In genomic region chr17:75535119-75535537, GRCh38 we compare ENCODE assay signal across 10 cellular contexts. TPM values are rescaled to one million over a fixed set of nuclear protein-coding genes. Genes with fewer than 3 reads are reported as not detected.
A peak's percentile ranks its signal among the peaks of the same experiment; 100 is the strongest.
DNase-seq lines count a peak whose midpoint lies in the region; ATAC-seq and TF ChIP-seq lines count a peak whose summit lies in the region.
"Had no signal": no experiment of that assay in that cellular context is flagged by ENCODE, and none has a peak within 500 bp of the region (broad histone marks: within the 10 kb centered on the region; RNA-seq: fewer than 3 reads in every experiment).

No MANE protein-coding gene starts in this region.

- no peak overlapping the region for H3K4me2 ChIP-seq in SK-N-SH

- peak; percentile 35 for ATAC-seq in Right ventricle myocardium superior (ENCODE audit: poor library complexity)
- ATAC-seq in naive thymus-derived CD8-positive, alpha-beta T cell = peak; percentile 94 to 95

- CTCF ChIA-PET in SK-N-SH (lab: Yijun Ruan, JAX) = interaction anchor here (0.7 to 1.4 kb wide), 4 partner anchors 8 to 1167 kb away, joined by 3 read pairs; no protein-coding TSS in a partner anchor

- no peak for TF ChIP-seq RAD21 in SK-N-SH (IDR thresholded peaks at IDR 0.05; ENCODE audit: low read length)

- POLR2A ChIA-PET in naive thymus-derived CD8-positive, alpha-beta T cell (lab: Charles Lee) = interaction anchor here (1.2 to 2.4 kb wide), 4 partner anchors 10 to 53 kb away, joined by 4 to 18 read pairs (median 6); partner anchors contain the start of genes LLGL2 and TSEN54
- POLR2A ChIA-PET in SK-N-SH (lab: Yijun Ruan, JAX) = interaction anchor here (0.7 kb wide), 1 partner anchor 292 kb away, joined by 3 read pairs; no protein-coding TSS in a partner anchor

- H3K4me1 Mint-ChIP-seq in naive thymus-derived CD8-positive, alpha-beta T cell = peaks cover 7 to 28% (median 18%) of the 10 kb centered on the region in 4 donors

- intact Hi-C loops in Right ventricle myocardium superior (cut with DNase I) = no loop called here
- intact Hi-C loops in left ventricle myocardium inferior (cut with micrococcal nuclease) = no loop called here

- H3K9me3 Mint-ChIP-seq in naive thymus-derived CD8-positive, alpha-beta T cell = no peaks in the 10 kb centered on the region

- TF ChIP-seq CTCF in left ventricle myocardium inferior (IDR thresholded peaks at IDR 0.05; ENCODE audit: borderline replicate concordance) (no peak), SK-N-SH (IDR thresholded peaks at IDR 0.05) (no peak)

- no peaks in the 10 kb centered on the region for H3K9me3 ChIP-seq in left ventricle myocardium inferior (replicated peaks)
- H3K9me3 ChIP-seq in SK-N-SH = no peaks in the 10 kb centered on the region

- H3K4me3 ChIP-seq in left ventricle myocardium inferior = no peak overlapping the region
- H3K4me3 ChIP-seq in SK-N-SH (ENCODE audit: low read depth in 2 of 2, low read length in 1 of 2) = no peak overlapping the region

- H3K27me3 Mint-ChIP-seq in naive thymus-derived CD8-positive, alpha-beta T cell = no peaks in the 10 kb centered on the region

- no peaks in the 10 kb centered on the region for H3K79me2 ChIP-seq in SK-N-SH (ENCODE audit: insufficient read depth)

- H3K27ac Mint-ChIP-seq in naive thymus-derived CD8-positive, alpha-beta T cell = peak overlapping the region; percentile 49 to 95 (median 91)

- H3K9ac ChIP-seq in SK-N-SH = no peak overlapping the region

- H3K4me1 ChIP-seq in left ventricle myocardium inferior (no peaks in the 10 kb centered on the region), SK-N-SH (ENCODE audit: control insufficient read depth in 1 of 2, insufficient read depth in 2 of 2, low read depth in 1 of 2, low read length in 1 of 2) (peaks cover 0 to 4% of the 10 kb centered on the region in 2 experiments; a peak in 1 of 4 replicates)

- H4K20me1 ChIP-seq in SK-N-SH (ENCODE audit: insufficient read depth) = no peaks in the 10 kb centered on the region

- H3K27me3 ChIP-seq in left ventricle myocardium inferior (ENCODE audit: low read depth) (no peaks in the 10 kb centered on the region), SK-N-SH (ENCODE audit: insufficient read depth) (no peaks in the 10 kb centered on the region)

- DNase-seq in Right ventricle myocardium superior (no peak), left ventricle myocardium inferior (no peak), activated gamma-delta T cell (lab: John Stamatoyannopoulos, UW) (peak; percentile 39), AG08395 (ENCODE audit: low spot score) (no peak), NCI-H748 (lab: John Stamatoyannopoulos, UW; ENCODE audit: unreplicated experiment) (no peak), SK-N-SH (no peak), EL (no peak)
- DNase-seq in naive thymus-derived CD8-positive, alpha-beta T cell = peak in 8 of 10 donors; percentile 15 to 70 (median 48)
- DNase-seq: mammary epithelial cell, substantia nigra had no signal

- 85% methylated on average over 12 of the region's 15 CpGs for WGBS in SK-N-SH (ENCODE audit: low lambda C conversion rate)

- no peak overlapping the region for H3K27ac ChIP-seq in left ventricle myocardium inferior (replicated peaks)
- no peak overlapping the region for H3K27ac ChIP-seq in SK-N-SH (ENCODE audit: low read depth in 2 of 2, low read length in 1 of 2)

- H3K9me2 ChIP-seq in SK-N-SH = no peaks in the 10 kb centered on the region

- H3F3A ChIP-seq in SK-N-SH (replicated peaks; ENCODE audit: insufficient read depth) = no peaks in the 10 kb centered on the region

- H3K36me3 ChIP-seq in left ventricle myocardium inferior (no peaks in the 10 kb centered on the region), SK-N-SH (replicated peaks in 1 of 2; ENCODE audit: control insufficient read depth in 1 of 2, insufficient read depth in 2 of 2, low read length in 1 of 2) (no peaks in the 10 kb centered on the region)

- H2AFZ ChIP-seq in SK-N-SH (ENCODE audit: low read depth) = no peak overlapping the region

- H3K36me3 Mint-ChIP-seq in naive thymus-derived CD8-positive, alpha-beta T cell = peaks cover 0 to 12% (median 2%) of the 10 kb centered on the region in 3 donors

- H3K4me3 Mint-ChIP-seq in naive thymus-derived CD8-positive, alpha-beta T cell = peak overlapping the region; percentile 34 to 81 (median 75)

- no peak for TF ChIP-seq EP300 in SK-N-SH (IDR thresholded peaks at IDR 0.05; ENCODE audit: borderline replicate concordance in 1 of 2, low read depth in 1 of 2, low read length in 1 of 2)

TF ChIP-seq in SK-N-SH, 30 proteins besides CTCF, POLR2A, EP300 and RAD21 (continues in another document):
- TF ChIP-seq POLR2AphosphoS5 (IDR thresholded peaks at IDR 0.05; ENCODE audit: low read depth, low read length) (no peak), SMC3 (IDR thresholded peaks at IDR 0.05; ENCODE audit: low read depth, low read length) (no peak), SIN3A (IDR thresholded peaks at IDR 0.05; ENCODE audit: borderline replicate concordance, low read depth, low read length) (no peak), IRF3 (IDR thresholded peaks at IDR 0.05; ENCODE audit: low read depth, low read length) (no peak), NRF1 (IDR thresholded peaks at IDR 0.05; ENCODE audit: low read depth, low read length) (no peak), MXI1 (IDR thresholded peaks at IDR 0.05; ENCODE audit: low read depth, low read length) (no peak), FOSL2 (IDR thresholded peaks at IDR 0.05; ENCODE audit: borderline replicate concordance, low read depth) (no peak), NFIC (IDR thresholded peaks at IDR 0.05; ENCODE audit: borderline replicate concordance) (no peak), TCF12 (IDR thresholded peaks at IDR 0.05) (no peak), MAX (IDR thresholded peaks at IDR 0.05; ENCODE audit: low read depth) (no peak), RFX5 (IDR thresholded peaks at IDR 0.05; ENCODE audit: low read length) (no peak), PBX3 (IDR thresholded peaks at IDR 0.05) (no peak), FOXJ3 (CRISPR knock-in tag; IDR thresholded peaks at IDR 0.05) (no peak), FOXM1 (IDR thresholded peaks at IDR 0.05; ENCODE audit: low read depth) (no peak), USF1 (IDR thresholded peaks at IDR 0.05; ENCODE audit: borderline replicate concordance, low read depth) (no peak)

RNA-seq across cellular contexts. Expression of gene LLGL2, which starts 9.6 kb away (rescaled TPM):
- total RNA-seq in Right ventricle myocardium superior = 3.6 TPM
- 2.0 TPM for total RNA-seq in left ventricle myocardium inferior
- total RNA-seq in naive thymus-derived CD8-positive, alpha-beta T cell = 10 to 100 TPM; 30.3 to 30.6 TPM
- 10 to 100 TPM; 13.4 to 21.8 (median 15.0) TPM for polyA plus RNA-seq in naive thymus-derived CD8-positive, alpha-beta T cell
- 4.4 and 6.7 TPM in 2 replicates for polyA plus RNA-seq in SK-N-SH (2012; rRNA removed)
- polyA plus RNA-seq in SK-N-SH (2012; cell fraction: cytosol; rRNA removed) = 1.7 and 3.1 TPM in 2 replicates
- polyA plus RNA-seq in SK-N-SH (2012; cell fraction: nucleus; rRNA removed) = 14.0 and 23.1 TPM in 2 replicates

RNA-seq across cellular contexts. Expression of gene TSEN54, which starts 18.8 kb away (rescaled TPM):
- total RNA-seq in Right ventricle myocardium superior (5.6 TPM), left ventricle myocardium inferior (6.8 TPM)
- total RNA-seq in naive thymus-derived CD8-positive, alpha-beta T cell = 10 to 100 TPM; 53.1 to 54.4 TPM
- polyA plus RNA-seq in naive thymus-derived CD8-positive, alpha-beta T cell = 100 to 1,000 TPM in 2 of 3 donors, 10 to 100 TPM in 1; 98.2 to 121 (median 103) TPM
- polyA plus RNA-seq in SK-N-SH (2012; rRNA removed) = 29.8 and 37.7 TPM in 2 replicates
- polyA plus RNA-seq in SK-N-SH (2012; cell fraction: cytosol; rRNA removed) = 14.2 and 21.1 TPM in 2 replicates
- polyA plus RNA-seq in SK-N-SH (2012; cell fraction: nucleus; rRNA removed) = 85.0 and 113 TPM in 2 replicates

RNA-seq across cellular contexts. Expression of gene CASKIN2, which starts 19.8 kb away (rescaled TPM):
- total RNA-seq in Right ventricle myocardium superior (33.3 TPM), left ventricle myocardium inferior (34.3 TPM)
- under 1 TPM; 0.65 to 0.80 TPM for total RNA-seq in naive thymus-derived CD8-positive, alpha-beta T cell
- polyA plus RNA-seq in naive thymus-derived CD8-positive, alpha-beta T cell = under 1 TPM; 0.05 to 0.62 (median 0.61) TPM
- polyA plus RNA-seq in SK-N-SH (2012; rRNA removed) = 5.2 and 6.5 TPM in 2 replicates
- 2.3 and 4.5 TPM in 2 replicates for polyA plus RNA-seq in SK-N-SH (2012; cell fraction: cytosol; rRNA removed)
- 18.8 and 32.9 TPM in 2 replicates for polyA plus RNA-seq in SK-N-SH (2012; cell fraction: nucleus; rRNA removed)

RNA-seq across cellular contexts. Expression of gene MYO15B, which starts 52.5 kb away (rescaled TPM):
- 37.1 TPM for total RNA-seq in Right ventricle myocardium superior
- 43.0 TPM for total RNA-seq in left ventricle myocardium inferior
- 100 to 1,000 TPM; 412 to 418 TPM for total RNA-seq in naive thymus-derived CD8-positive, alpha-beta T cell
- 1 to 10 TPM; 1.9 to 3.2 (median 2.5) TPM for polyA plus RNA-seq in naive thymus-derived CD8-positive, alpha-beta T cell
- 9.7 and 10.3 TPM in 2 replicates for polyA plus RNA-seq in SK-N-SH (2012; rRNA removed)
- polyA plus RNA-seq in SK-N-SH (2012; cell fraction: cytosol; rRNA removed) = 1.2 and 2.0 TPM in 2 replicates
- 82.9 and 131 TPM in 2 replicates for polyA plus RNA-seq in SK-N-SH (2012; cell fraction: nucleus; rRNA removed)

Comparison
In these comparisons a context has a peak if more than half of its experiments do, and no peak if none do; other contexts are left out.
1. DNase-seq: peak in activated gamma-delta T cell (single experiment) and naive thymus-derived CD8-positive, alpha-beta T cell (8 of 10); none in Right ventricle myocardium superior (single experiment), left ventricle myocardium inferior (single experiment), AG08395 (single experiment), NCI-H748 (single experiment), SK-N-SH (single experiment) and EL (single experiment).
2. RNA of gene CASKIN2, which starts 19.8 kb away (total RNA-seq): 34.3 TPM in left ventricle myocardium inferior (single experiment) and 33.3 TPM in Right ventricle myocardium superior (single experiment); 0.65 to 0.80 TPM in naive thymus-derived CD8-positive, alpha-beta T cell; every median in the first group is over 10 times any median in the second.